ENCODE assay signal across 8 cellular contexts in the genomic region with DNA sequence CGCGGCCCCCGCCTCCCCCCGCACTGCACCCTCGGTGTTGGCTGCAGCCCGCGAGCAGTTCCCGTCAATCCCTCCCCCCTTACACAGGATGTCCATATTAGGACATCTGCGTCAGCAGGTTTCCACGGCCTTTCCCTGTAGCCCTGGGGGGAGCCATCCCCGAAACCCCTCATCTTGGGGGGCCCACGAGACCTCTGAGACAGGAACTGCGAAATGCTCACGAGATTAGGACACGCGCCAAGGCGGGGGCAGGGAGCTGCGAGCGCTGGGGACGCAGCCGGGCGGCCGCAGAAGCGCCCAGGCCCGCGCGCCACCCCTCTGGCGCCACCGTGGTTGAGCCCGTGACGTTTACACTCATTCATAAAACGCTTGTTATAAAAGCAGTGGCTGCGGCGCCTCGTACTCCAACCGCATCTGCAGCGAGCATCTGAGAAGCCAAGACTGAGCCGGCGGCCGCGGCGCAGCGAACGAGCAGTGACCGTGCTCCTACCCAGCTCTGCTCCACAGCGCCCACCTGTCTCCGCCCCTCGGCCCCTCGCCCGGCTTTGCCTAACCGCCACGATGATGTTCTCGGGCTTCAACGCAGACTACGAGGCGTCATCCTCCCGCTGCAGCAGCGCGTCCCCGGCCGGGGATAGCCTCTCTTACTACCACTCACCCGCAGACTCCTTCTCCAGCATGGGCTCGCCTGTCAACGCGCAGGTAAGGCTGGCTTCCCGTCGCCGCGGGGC. TPM values are rescaled to one million over a fixed set of nuclear protein-coding genes. Genes with fewer than 3 reads are reported as not detected.
A peak's percentile ranks its signal among the peaks of the same experiment; 100 is the strongest.
DNase-seq lines count a peak whose midpoint lies in the region; ATAC-seq and TF ChIP-seq lines count a peak whose summit lies in the region.

Gene FOS, plus strand, starts transcription at position 407 of the 731 bp plus-strand sequence. Its CDS starts 155 bp downstream, at position 562.

- H3K4me3 ChIP-seq in Karpas-422 (ENCODE audit: low read length) (peak within 1 kb of the TSS; percentile 82), Peyer's patch (peak within 1 kb of the TSS; percentile 62 to 69 (median 62)), esophagus squamous epithelium (peak within 1 kb of the TSS; percentile 77 to 97 (median 92))

- H3K36me3 ChIP-seq in Karpas-422 (ENCODE audit: insufficient read depth, low read length) (no peaks in the 10 kb centered on the region), Peyer's patch (peaks cover 0 to 28% (median 0%) of the 10 kb centered on the region in 3 donors), esophagus squamous epithelium (peaks cover 4 to 35% (median 14%) of the 10 kb centered on the region in 3 donors)

- peak within 1 kb of the TSS; percentile 99 for H3K4me2 ChIP-seq in Karpas-422 (ENCODE audit: low read depth, low read length, poor library complexity, severe bottlenecking)

- no peaks in the 10 kb centered on the region for H3K79me2 ChIP-seq in Karpas-422 (ENCODE audit: low read length)

- peak within 1 kb of the TSS; percentile 97 for H3K27ac Mint-ChIP-seq in activated T-cell treated with anti-CD3 and anti-CD28 coated beads, Interleukin-2, amount 50 U/mL, for 72 hours

- H3K9ac ChIP-seq in Karpas-422 (ENCODE audit: low read length): peak within 1 kb of the TSS; percentile 77

- peak within 1 kb of the TSS; percentile 99 for H2AFZ ChIP-seq in Karpas-422 (ENCODE audit: low read length)

- intact Hi-C loops in esophagus squamous epithelium (cut with DNase I): no loop called here

- peak; percentile 76 for ATAC-seq in GM21825 (IDR thresholded peaks at IDR 0.05; ENCODE audit: unreplicated experiment)
- peak; percentile 84 to 86 for ATAC-seq in activated T-cell treated with anti-CD3 and anti-CD28 coated beads, Interleukin-2, amount 50 U/mL, for 72 hours (replicated peaks in 1 of 2)

- H3K4me1 ChIP-seq in Karpas-422 (ENCODE audit: low read length) (peaks cover 26% of the 10 kb centered on the region), Peyer's patch (peaks cover 13 to 26% (median 18%) of the 10 kb centered on the region in 4 donors), esophagus squamous epithelium (peaks cover 46 to 87% (median 51%) of the 10 kb centered on the region in 3 donors)

- TF ChIP-seq CTCF in Peyer's patch (IDR thresholded peaks at IDR 0.05) (peak in 3 of 6 experiments; percentile 20 to 22 (median 21)), esophagus squamous epithelium (IDR thresholded peaks at IDR 0.05) (peak in 3 of 6 experiments; percentile 11 to 25 (median 15))

- H3K9me2 ChIP-seq in Karpas-422 (replicated peaks; ENCODE audit: insufficient read depth, low read length): no peaks in the 10 kb centered on the region

- H4K20me1 ChIP-seq in Karpas-422 (ENCODE audit: insufficient read depth, low read depth, low read length): peaks cover 14% of the 10 kb centered on the region

- no peaks in the 10 kb centered on the region for H3K9me3 ChIP-seq in Karpas-422 (ENCODE audit: low read length)
- no peaks in the 10 kb centered on the region for H3K9me3 ChIP-seq in Peyer's patch
- no peaks in the 10 kb centered on the region for H3K9me3 ChIP-seq in esophagus squamous epithelium

- H3K27me3 Mint-ChIP-seq in activated T-cell treated with anti-CD3 and anti-CD28 coated beads, Interleukin-2, amount 50 U/mL, for 72 hours (ENCODE audit: low read depth): peaks cover 41% of the 10 kb centered on the region

- TF ChIP-seq POLR2A in Peyer's patch (IDR thresholded peaks at IDR 0.05) (peak; percentile 99 to 100), esophagus squamous epithelium (IDR thresholded peaks at IDR 0.05) (peak; percentile 72 to 99 (median 86))

- H3K27ac ChIP-seq in Karpas-422 (ENCODE audit: low read length) (peak within 1 kb of the TSS; percentile 40; the same call in 1 of the 2 replicates), Peyer's patch (peak within 1 kb of the TSS; percentile 77 to 99 (median 92)), esophagus squamous epithelium (peak within 1 kb of the TSS; percentile 94 to 98 (median 96))

- DNase-seq in DMS79 treated with DMSO at 0.1 percent for 48 hours (lab: John Stamatoyannopoulos, UW) (peak; percentile 95), Karpas-422 (peak; percentile 97), Peyer's patch (peak; percentile 92 to 97 (median 92)), esophagus squamous epithelium (lab: John Stamatoyannopoulos, UW) (peak; percentile 89), myocyte (ENCODE audit: low read depth) (peak; percentile 94)
- DNase-seq in activated T-cell treated with anti-CD3 and anti-CD28 coated beads, Interleukin-2, amount 50 U/mL, for 72 hours: peak; percentile 87 to 90
- DNase-seq in stimulated activated CD8-positive, alpha-beta memory T cell treated with anti-CD3 and anti-CD28 coated beads, Interleukin-7, amount 100 ng/mL, for 4 hours (ENCODE audit: low read depth in 2 of 2): peak; percentile 83 to 87

- no peaks in the 10 kb centered on the region for H3K9me3 Mint-ChIP-seq in activated T-cell treated with anti-CD3 and anti-CD28 coated beads, Interleukin-2, amount 50 U/mL, for 72 hours

- H3K4me3 Mint-ChIP-seq in activated T-cell treated with anti-CD3 and anti-CD28 coated beads, Interleukin-2, amount 50 U/mL, for 72 hours: peak within 1 kb of the TSS; percentile 93 to 97

- 0% methylated on average over 15 to 17 of the region's 69 CpGs for WGBS in esophagus squamous epithelium, 2 donors

- H3K36me3 Mint-ChIP-seq in activated T-cell treated with anti-CD3 and anti-CD28 coated beads, Interleukin-2, amount 50 U/mL, for 72 hours (ENCODE audit: insufficient read depth in 2 of 2): peaks cover 10 to 13% of the 10 kb centered on the region in 2 donors

- H3K4me1 Mint-ChIP-seq in activated T-cell treated with anti-CD3 and anti-CD28 coated beads, Interleukin-2, amount 50 U/mL, for 72 hours (ENCODE audit: low read depth): peaks cover 49% of the 10 kb centered on the region

- no peaks in the 10 kb centered on the region for H3K27me3 ChIP-seq in Karpas-422 (ENCODE audit: low read length)
- no peaks in the 10 kb centered on the region for H3K27me3 ChIP-seq in Peyer's patch
- H3K27me3 ChIP-seq in esophagus squamous epithelium: no peaks in the 10 kb centered on the region

RNA-seq across cellular contexts. Expression of gene FOS, which starts in this region (rescaled TPM):
- total RNA-seq in Karpas-422 (2014; rRNA removed; shearing (Covaris generic); ENCODE audit: low replicate concordance): 3.8 and 5.5 TPM in 2 replicates
- 1,000 to 10,000 TPM in 1 of 4 donors, 100 to 1,000 TPM in 3; 267 to 2,466 (median 503) TPM for total RNA-seq in Peyer's patch
- total RNA-seq in activated T-cell treated with anti-CD3 and anti-CD28 coated beads, Interleukin-2, amount 50 U/mL, for 72 hours: 10 to 100 TPM; 39.1 to 41.7 TPM
- 100 to 1,000 TPM in 1 of 4 donors, 10 to 100 TPM in 3; 62.2 to 181 (median 88.6) TPM for total RNA-seq in esophagus squamous epithelium
- 22.7 and 26.5 TPM in 2 replicates for total RNA-seq in myocyte
- 2.0 TPM for polyA plus RNA-seq in myocyte (2012)

Comparison
In these comparisons a context has a peak if more than half of its experiments do, and no peak if none do; other contexts are left out.
1. Peak in every context shown above with its lines: DNase-seq, ATAC-seq, H3K4me3 ChIP-seq and H3K27ac ChIP-seq.
2. H3K27ac ChIP-seq: peak in every context shown above with its lines; median percentile 96 in esophagus squamous epithelium; 92 in Peyer's patch; 40 in Karpas-422.